ENCODE assay signal across 22 cellular contexts in genomic region chr4:74217365-74217764, GRCh38. TPM values are rescaled to one million over a fixed set of nuclear protein-coding genes. Genes with fewer than 3 reads are reported as not detected.
DNase-seq lines count a peak whose midpoint lies in the region; ATAC-seq, FAIRE-seq and TF ChIP-seq lines count a peak whose summit lies in the region.
"Had no signal": no experiment of that assay in that cellular context is flagged by ENCODE, and none has a peak within 500 bp of the region (broad histone marks: within the 10 kb centered on the region; RNA-seq: fewer than 3 reads in every experiment).

No MANE protein-coding gene starts in this region.

- no peak overlapping the region for H3K4me2 ChIP-seq in K562 (ENCODE audit: insufficient read depth, low read length)

- CTCF ChIA-PET in K562 (lab: Yijun Ruan, JAX; ENCODE audit: low intra/inter-chr PET ratio), result no interaction called here

- in situ Hi-C loops in K562 (cut with MboI) (no loop called here), HAP-1 (cut with MboI; ENCODE audit: low sequenced_read_pairs) (no loop called here)

- intact Hi-C loops in K562 (cut with micrococcal nuclease), result no loop called here

- no peak overlapping the region for H3K9ac ChIP-seq in K562 (ENCODE audit: insufficient read depth in 1 of 2, low read depth in 2 of 2, low read length in 2 of 2)

- TF ChIP-seq CTCF in K562 (IDR thresholded peaks at IDR 0.05 in 2 of 3, conservative IDR thresholded peaks at IDR 0.05 in 1 of 3; ENCODE audit: insufficient read depth in 2 of 3, low read depth in 1 of 3, low read length in 3 of 3) (no peak), foreskin keratinocyte (conservative IDR thresholded peaks at IDR 0.05) (no peak), WERI-Rb-1 (IDR thresholded peaks at IDR 0.05; ENCODE audit: low read depth, low read length) (no peak)

- no peak for ATAC-seq in K562
- ATAC-seq in foreskin keratinocyte, result no peak
- ATAC-seq in GM21786 (IDR thresholded peaks at IDR 0.05; ENCODE audit: unreplicated experiment), result no peak
- ATAC-seq: naive thymus-derived CD8-positive, alpha-beta T cell; psoas muscle; upper lobe of right lung had no signal

- POLR2A ChIA-PET in K562 (lab: Yijun Ruan, JAX), result interaction anchor here (0.8 kb wide), 1 partner anchor 12 kb away, joined by 4 read pairs; no protein-coding TSS in a partner anchor

- H4K20me1 ChIP-seq in K562 (replicated peaks; ENCODE audit: control insufficient read depth, insufficient read depth, low read length), result no peaks in the 10 kb centered on the region

- no peak for TF ChIP-seq EP300 in K562 (IDR thresholded peaks at IDR 0.05; ENCODE audit: low read length)

- no TSS peak for BruUV-seq in K562 (replicated peaks; lab: Mats Ljungman, UMichigan)

- no peaks in the 10 kb centered on the region for H3K9me3 ChIP-seq in K562 (replicated peaks; ENCODE audit: control insufficient read depth, insufficient read depth, low read depth, low read length)
- no peaks in the 10 kb centered on the region for H3K9me3 ChIP-seq in WERI-Rb-1 (ENCODE audit: severe bottlenecking)
- no peaks in the 10 kb centered on the region for H3K9me3 ChIP-seq in HAP-1
- H3K9me3 ChIP-seq: upper lobe of right lung had no signal

- H3K27ac ChIP-seq in K562 (ENCODE audit: extremely low read depth, low read depth, low read length) (no peak overlapping the region), foreskin keratinocyte (no peak overlapping the region), WERI-Rb-1 (no peak overlapping the region)
- H3K27ac ChIP-seq: cardiac muscle cell, psoas muscle, upper lobe of right lung had no signal

- H3K4me1 ChIP-seq in K562 (replicated peaks in 1 of 2; ENCODE audit: control insufficient read depth in 2 of 2, insufficient read depth in 2 of 2, low read length in 2 of 2) (peaks cover 4 to 6% of the 10 kb centered on the region in 2 experiments; a peak in 3 of 5 replicates), foreskin keratinocyte (peaks cover 25% of the 10 kb centered on the region), HAP-1 (0 out of 2 replicates have a peak, but pooled peaks cover 4% of the 10 kb centered on the region)
- H3K4me1 ChIP-seq: psoas muscle, upper lobe of right lung had no signal

- no peaks in the 10 kb centered on the region for H3K79me2 ChIP-seq in K562 (ENCODE audit: control insufficient read depth, insufficient read depth, low read length)

- TF ChIP-seq POLR2A in K562 (conservative IDR thresholded peaks at IDR 0.05), result no peak

- 8% methylated on average over 3 of the region's 3 CpGs for WGBS in K562 (ENCODE audit: insufficient coverage, low coverage, missing lambda C conversion rate)

- no peak overlapping the region for H3K4me3 ChIP-seq in K562
- no peak overlapping the region for H3K4me3 ChIP-seq in WERI-Rb-1 (ENCODE audit: low read depth, low read length)
- H3K4me3 ChIP-seq in HAP-1, result no peak overlapping the region
- H3K4me3 ChIP-seq: cardiac muscle cell, psoas muscle, upper lobe of right lung had no signal

- peak; percentile 65 for DNase-seq in A172 (ENCODE audit: low spot score)
- peak; percentile 76 for DNase-seq in HT1080 (ENCODE audit: low read depth)
- DNase-seq in K562 (ENCODE audit: extremely low read depth in 1 of 4, low spot score in 3 of 4), result peak in 1 of 4 experiments; percentile 13
- DNase-seq in foreskin keratinocyte, result peak; percentile 28 to 63
- DNase-seq in HCEC 1CT, result no peak
- no peak for DNase-seq in WERI-Rb-1
- no peak for DNase-seq in HAP-1 (ENCODE audit: low spot score in 2 of 2)
- DNase-seq: activated CD4-positive, alpha-beta T cell treated with anti-CD3 and anti-CD28 coated beads, Interleukin-2, amount 10 ng/mL, durations not matched to agents 7 days and 5 days; activated naive CD4-positive, alpha-beta T cell treated with anti-CD3 and anti-CD28 coated beads, Interleukin-2, amount 10 ng/mL, durations not matched to agents 7 days and 5 days; activated T-cell treated with anti-CD3 and anti-CD28 coated beads for 4 hours; CD4-positive, CD25-positive, alpha-beta regulatory T cell; effector CD8-positive, alpha-beta T cell; naive thymus-derived CD8-positive, alpha-beta T cell; NCI-H2029; NCI-H526; psoas muscle; stimulated activated CD4-positive, alpha-beta T cell treated with anti-CD3 and anti-CD28 coated beads, Interleukin-12 subunit alpha, Interleukin-12 subunit beta, amount 100 ng/mL, for 4 hours; stimulated activated naive CD4-positive, alpha-beta T cell treated with Interleukin-2 at 50 U/mL for 16 hours; upper lobe of right lung had no signal

- no peaks in the 10 kb centered on the region for H3K9me1 ChIP-seq in K562 (ENCODE audit: control insufficient read depth, insufficient read depth, low read length)

- H2AFZ ChIP-seq in K562 (ENCODE audit: low read depth, low read length), result no peak overlapping the region

- FAIRE-seq in K562 (lab: Jason Lieb, UNC), result no peak
- FAIRE-seq: TTC549 had no signal

- H3K36me3 ChIP-seq in K562 (ENCODE audit: control insufficient read depth, insufficient read depth, low read length), result no peaks in the 10 kb centered on the region
- no peaks in the 10 kb centered on the region for H3K36me3 ChIP-seq in WERI-Rb-1
- H3K36me3 ChIP-seq in HAP-1 (replicated peaks), result no peaks in the 10 kb centered on the region
- H3K36me3 ChIP-seq: cardiac muscle cell, upper lobe of right lung had no signal

- no peak for TF ChIP-seq RAD21 in K562 (CRISPR knock-in tag; conservative IDR thresholded peaks at IDR 0.05 in 1 of 2, IDR thresholded peaks at IDR 0.05 in 1 of 2)

- H3K27me3 ChIP-seq in K562 (ENCODE audit: control insufficient read depth in 2 of 2, insufficient read depth in 2 of 2, low read length in 2 of 2) (no peaks in the 10 kb centered on the region), foreskin keratinocyte (no peaks in the 10 kb centered on the region), WERI-Rb-1 (ENCODE audit: insufficient read depth, low read depth, severe bottlenecking) (no peaks in the 10 kb centered on the region), HAP-1 (ENCODE audit: low read depth) (no peaks in the 10 kb centered on the region)
- H3K27me3 ChIP-seq: cardiac muscle cell, upper lobe of right lung had no signal

TF ChIP-seq in K562, 482 proteins besides CTCF, POLR2A, EP300 and RAD21 (continues in another document):
- TF ChIP-seq BHLHE40 (IDR thresholded peaks at IDR 0.05; ENCODE audit: low read length) (no peak), CXXC5 (CRISPR knock-in tag; IDR thresholded peaks at IDR 0.05) (no peak), HMG20B (CRISPR knock-in tag; IDR thresholded peaks at IDR 0.05) (no peak), FOSL1 (tag; conservative IDR thresholded peaks at IDR 0.05) (peak; percentile 92), FOXP1 (CRISPR knock-in tag; IDR thresholded peaks at IDR 0.05) (no peak), KDM1A (IDR thresholded peaks at IDR 0.05) (peak; percentile 87 to 91), SMARCE1 (IDR thresholded peaks at IDR 0.05) (peak; percentile 56; the same call in 1 of the 2 replicates), ETV5 (CRISPR knock-in tag; IDR thresholded peaks at IDR 0.05; ENCODE audit: low read depth) (no peak), ZNF316 (IDR thresholded peaks at IDR 0.05) (peak; percentile 68), ELK1 (CRISPR knock-in tag; IDR thresholded peaks at IDR 0.05) (no peak), ZNF408 (CRISPR knock-in tag; IDR thresholded peaks at IDR 0.05; ENCODE audit: low read depth) (no peak)
- TF ChIP-seq, protein P1, sequence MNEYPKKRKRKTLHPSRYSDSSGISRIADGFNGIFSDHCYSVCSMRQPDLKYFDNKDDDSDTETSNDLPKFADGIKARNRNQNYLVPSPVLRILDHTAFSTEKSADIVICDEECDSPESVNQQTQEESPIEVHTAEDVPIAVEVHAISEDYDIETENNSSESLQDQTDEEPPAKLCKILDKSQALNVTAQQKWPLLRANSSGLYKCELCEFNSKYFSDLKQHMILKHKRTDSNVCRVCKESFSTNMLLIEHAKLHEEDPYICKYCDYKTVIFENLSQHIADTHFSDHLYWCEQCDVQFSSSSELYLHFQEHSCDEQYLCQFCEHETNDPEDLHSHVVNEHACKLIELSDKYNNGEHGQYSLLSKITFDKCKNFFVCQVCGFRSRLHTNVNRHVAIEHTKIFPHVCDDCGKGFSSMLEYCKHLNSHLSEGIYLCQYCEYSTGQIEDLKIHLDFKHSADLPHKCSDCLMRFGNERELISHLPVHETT (CRISPR knock-in tag; conservative IDR thresholded peaks at IDR 0.05 in 1 of 2, IDR thresholded peaks at IDR 0.05 in 1 of 2), result no peak

RNA-seq across cellular contexts. Expression of gene MTHFD2L, which starts 59.4 kb away (rescaled TPM):
- 7.1 and 8.9 TPM in 2 replicates for total RNA-seq in A172 (2014; rRNA removed; shearing (Covaris generic))
- total RNA-seq in HT1080 (2014; rRNA removed; shearing (Covaris generic)), result 15.2 and 15.5 TPM in 2 replicates
- 8.3 and 10.0 TPM in 2 replicates for polyA plus RNA-seq in HT1080 (2015; cell fraction: cytosol; rRNA removed)
- 18.7 and 19.3 TPM in 2 replicates for polyA plus RNA-seq in HT1080 (2015; cell fraction: nucleus; rRNA removed)
- total RNA-seq in K562 (2011; cell fraction: chromatin; rRNA removed; ENCODE audit: low replicate concordance), result 20.6 and 60.4 TPM in 2 replicates
- total RNA-seq in K562 (2011; cell fraction: nucleolus; rRNA removed), result 15.3 and 17.2 TPM in 2 replicates
- total RNA-seq in K562 (2011; cell fraction: nucleoplasm; rRNA removed), result 39.8 and 80.6 TPM in 2 replicates
- total RNA-seq in K562 (2014; rRNA removed) (26.7 and 38.1 TPM in 2 replicates), K562 (2014; rRNA removed; fragmentation: Illumina TruSeq; extraction: Trizol) (32.5 and 35.7 TPM in 2 replicates), K562 (2015; rRNA removed; fragmentation: Illumina TruSeq; extraction: Trizol) (24.0 and 26.6 TPM in 2 replicates), K562 (2021) (24.6 and 27.7 TPM in 2 replicates), foreskin keratinocyte (6.1 and 15.4 TPM in 2 replicates)
- polyA plus RNA-seq in K562 (2011; rRNA removed) (26.3 and 39.0 TPM in 2 replicates), K562 (2014; fragmentation: Illumina TruSeq; extraction: Trizol) (19.1 and 19.7 TPM in 2 replicates), K562 (2014; fragmentation: Nextera tagmentation; extraction: Ambion mirVana) (10 to 100 TPM; 10.0 to 13.7 TPM), K562 (2014; rRNA removed) (26.0 and 29.8 TPM in 2 replicates), foreskin keratinocyte (3.5 and 10.8 TPM in 2 replicates)
- polyA plus RNA-seq in K562 (2011; cell fraction: cytosol; rRNA removed), result 6.3 and 12.8 TPM in 2 replicates
- polyA plus RNA-seq in K562 (2011; cell fraction: nucleus; rRNA removed), result 24.4 and 28.3 TPM in 2 replicates
- polyA plus RNA-seq in K562 (2012), result 19.8 and 20.1 TPM in 2 replicates
- polyA minus RNA-seq in K562 (2011; rRNA and poly(A)+ RNA removed), result 26.0 and 28.5 TPM in 2 replicates
- polyA minus RNA-seq in K562 (2011; cell fraction: cytosol; rRNA and poly(A)+ RNA removed), result 8.8 and 9.2 TPM in 2 replicates
- 47.9 and 57.3 TPM in 2 replicates for polyA minus RNA-seq in K562 (2011; cell fraction: nucleus; rRNA and poly(A)+ RNA removed)

Comparison
In these comparisons a context has a peak if more than half of its experiments do, and no peak if none do; other contexts are left out.
1. DNase-seq: peak in A172 (single experiment), HT1080 (single experiment) and foreskin keratinocyte (2 of 2); none in HCEC 1CT (single experiment), WERI-Rb-1 (single experiment) and HAP-1 (0 of 2).